Comparison of ENCODE assay signal across 8 cellular contexts in the genomic region with DNA sequence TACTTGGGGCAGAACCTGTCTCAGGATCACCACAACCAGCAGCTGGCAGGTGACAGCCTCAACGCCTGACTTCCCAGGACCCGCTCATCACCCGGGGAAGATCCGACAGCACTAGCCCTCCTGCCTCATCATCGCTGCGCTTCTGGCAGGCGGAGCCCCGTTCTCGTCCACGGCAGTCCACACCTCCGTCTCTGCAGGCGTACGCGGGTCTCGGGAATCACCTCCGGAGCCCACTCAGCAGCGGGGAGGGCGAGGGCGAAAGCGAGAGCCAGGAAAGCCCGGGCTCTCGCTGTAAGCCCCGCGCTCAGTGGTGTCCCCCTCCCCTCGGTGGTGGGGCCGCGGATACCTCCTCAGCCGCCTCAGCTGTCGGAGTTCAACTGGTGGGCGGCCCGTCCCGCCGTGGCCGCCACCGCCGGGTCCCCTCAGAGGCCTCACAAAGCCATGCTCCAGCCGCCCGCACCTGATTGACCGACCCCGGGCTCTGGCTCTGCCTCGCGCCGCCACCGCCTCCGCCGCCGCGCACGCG. TPM values are rescaled to one million over a fixed set of nuclear protein-coding genes. Genes with fewer than 3 reads are reported as not detected.
DNase-seq lines count a peak whose midpoint lies in the region; ATAC-seq, FAIRE-seq and TF ChIP-seq lines count a peak whose summit lies in the region.

No MANE protein-coding gene starts in this region.

- H3K27me3 Mint-ChIP-seq in astrocyte (ENCODE audit: low read depth, unreplicated experiment): no peaks in the 10 kb centered on the region

- no peak for TF ChIP-seq CTCF in astrocyte (IDR thresholded peaks at IDR 0.05; ENCODE audit: insufficient read depth, low read depth, low read length)
- TF ChIP-seq CTCF in keratinocyte (optimal IDR thresholded peaks at IDR 0.05 in 1 of 3, IDR thresholded peaks at IDR 0.05 in 1 of 3, conservative IDR thresholded peaks at IDR 0.05 in 1 of 3; ENCODE audit: extremely low read depth in 1 of 3, insufficient read depth in 2 of 3, low read length in 3 of 3): no peak

- H3K4me3 ChIP-seq in astrocyte (ENCODE audit: insufficient read depth, low read depth, low read length) (peak overlapping the region; percentile 62), keratinocyte (ENCODE audit: control insufficient read depth in 2 of 3, extremely low read depth in 1 of 3, insufficient read depth in 2 of 3, low read depth in 1 of 3, low read length in 3 of 3) (peak overlapping the region; percentile 34 to 49 (median 40))

- ATAC-seq in HG02642 (IDR thresholded peaks at IDR 0.05; ENCODE audit: poor library complexity, unreplicated experiment): peak; percentile 44

- no peaks in the 10 kb centered on the region for H3K9me3 Mint-ChIP-seq in astrocyte (ENCODE audit: unreplicated experiment)

- no peaks in the 10 kb centered on the region for H4K20me1 ChIP-seq in astrocyte (ENCODE audit: insufficient read depth, low read length)
- no peaks in the 10 kb centered on the region for H4K20me1 ChIP-seq in keratinocyte (ENCODE audit: control insufficient read depth, extremely low read depth, insufficient read depth, low read length)

- H3K9me1 ChIP-seq in keratinocyte (ENCODE audit: control insufficient read depth, extremely low read depth, insufficient read depth, low read length): no peaks in the 10 kb centered on the region

- dilution Hi-C loops in keratinocyte (cut with MboI; ENCODE audit: extremely low pct_ligation_motif_present, low sequenced_read_pairs): no loop called here

- H3K4me3 Mint-ChIP-seq in astrocyte (ENCODE audit: unreplicated experiment): peak overlapping the region; percentile 81

- H3K27ac ChIP-seq in astrocyte (ENCODE audit: low read depth, low read length) (no peak overlapping the region), keratinocyte (ENCODE audit: control insufficient read depth, insufficient read depth, low read length) (no peak overlapping the region)

- FAIRE-seq in astrocyte (lab: Jason Lieb, UNC): no peak
- no peak for FAIRE-seq in keratinocyte (lab: Jason Lieb, UNC)

- H3K36me3 ChIP-seq in astrocyte (ENCODE audit: insufficient read depth, low read length) (no peaks in the 10 kb centered on the region), keratinocyte (ENCODE audit: control insufficient read depth in 2 of 2, extremely low read depth in 1 of 2, insufficient read depth in 2 of 2, low read length in 2 of 2) (no peaks in the 10 kb centered on the region)

- H3K36me3 Mint-ChIP-seq in astrocyte (ENCODE audit: low read depth, unreplicated experiment): no peaks in the 10 kb centered on the region

- H3K4me1 Mint-ChIP-seq in astrocyte (ENCODE audit: low read depth, unreplicated experiment): no peaks in the 10 kb centered on the region

- H3K27me3 ChIP-seq in astrocyte (ENCODE audit: insufficient read depth, low read length) (peaks cover 7% of the 10 kb centered on the region), keratinocyte (ENCODE audit: control insufficient read depth, extremely low read depth, insufficient read depth, low read length) (no peaks in the 10 kb centered on the region)

- DNase-seq in NCI-H1417 (lab: John Stamatoyannopoulos, UW) (peak in 2 of 3 experiments; percentile 17 to 90), NCI-H1417 treated with DMSO at 0.1 percent for 48 hours (lab: John Stamatoyannopoulos, UW) (no peak), NCI-H774 (lab: John Stamatoyannopoulos, UW) (peak; percentile 25), astrocyte (ENCODE audit: low read depth) (no peak), keratinocyte (ENCODE audit: low read depth, low spot score) (no peak), OCI-M1 (lab: John Stamatoyannopoulos, UW) (no peak)
- peak; percentile 0 for DNase-seq in stimulated activated CD8-positive, alpha-beta memory T cell treated with anti-CD3 and anti-CD28 coated beads, Interleukin-15, amount 100 ng/mL, for 24 hours (ENCODE audit: low read depth)

- no peaks in the 10 kb centered on the region for H3K79me2 ChIP-seq in astrocyte (ENCODE audit: insufficient read depth, low read length)
- H3K79me2 ChIP-seq in keratinocyte (ENCODE audit: control insufficient read depth, insufficient read depth, low read length): no peaks in the 10 kb centered on the region

- H2AFZ ChIP-seq in astrocyte (ENCODE audit: low read depth, low read length): peak overlapping the region; percentile 86
- peak overlapping the region; percentile 65 for H2AFZ ChIP-seq in keratinocyte (ENCODE audit: control insufficient read depth, low read length)

- H3K4me2 ChIP-seq in astrocyte (ENCODE audit: low read length) (peak overlapping the region; percentile 90), keratinocyte (ENCODE audit: control insufficient read depth, extremely low read depth, insufficient read depth, low read depth, low read length) (peak overlapping the region; percentile 70)

- H3K27ac Mint-ChIP-seq in astrocyte (ENCODE audit: unreplicated experiment): no peak overlapping the region

- H3K9ac ChIP-seq in astrocyte (ENCODE audit: low read length) (peak overlapping the region; percentile 61), keratinocyte (ENCODE audit: control insufficient read depth, extremely low read depth, insufficient read depth, low read length) (no peak overlapping the region)

- H3K4me1 ChIP-seq in astrocyte (ENCODE audit: insufficient read depth, low read length): peaks cover 5% of the 10 kb centered on the region
- no peaks in the 10 kb centered on the region for H3K4me1 ChIP-seq in keratinocyte (ENCODE audit: control insufficient read depth, extremely low read depth, insufficient read depth, low read length)

- H3K9me3 ChIP-seq in astrocyte (ENCODE audit: insufficient read depth, low read depth, low read length) (no peaks in the 10 kb centered on the region), keratinocyte (ENCODE audit: control insufficient read depth, low read depth, low read length) (no peaks in the 10 kb centered on the region)

RNA-seq across cellular contexts. Expression of gene CNKSR2, which starts 0.5 kb away (rescaled TPM):
- 2.2 and 4.1 TPM in 2 replicates for total RNA-seq in astrocyte
- polyA plus RNA-seq in keratinocyte: 0.19 to 1.6 TPM (median 0.63 TPM) in 3 replicates
- 0.21 TPM for polyA plus RNA-seq in keratinocyte (2011; ENCODE audit: low read depth)
- 0.21 and 0.52 TPM in 2 replicates for polyA plus RNA-seq in keratinocyte (2011; cell fraction: cytosol; rRNA removed)
- polyA plus RNA-seq in keratinocyte (2011; cell fraction: nucleus; rRNA removed): 0.21 and 0.33 TPM in 2 replicates
- 0.08 and 1.7 TPM in 2 replicates for polyA plus RNA-seq in keratinocyte (2012; ENCODE audit: low replicate concordance)
- 0.07 to 3.7 TPM (median 3.5 TPM) in 3 replicates for polyA minus RNA-seq in keratinocyte
- not detected for polyA minus RNA-seq in keratinocyte (2011; cell fraction: cytosol; rRNA and poly(A)+ RNA removed)
- polyA minus RNA-seq in keratinocyte (2011; cell fraction: nucleus; rRNA and poly(A)+ RNA removed): 0.84 and 0.93 TPM in 2 replicates

Comparison
In these comparisons a context has a peak if more than half of its experiments do, and no peak if none do; other contexts are left out.
1. DNase-seq: peak in NCI-H1417 (2 of 3), NCI-H774 (single experiment) and stimulated activated CD8-positive, alpha-beta memory T cell treated with anti-CD3 and anti-CD28 coated beads, Interleukin-15, amount 100 ng/mL, for 24 hours (single experiment); none in NCI-H1417 treated with DMSO at 0.1 percent for 48 hours (single experiment), astrocyte (single experiment), keratinocyte (single experiment) and OCI-M1 (single experiment).